ENCODE assay signal across 23 cellular contexts in the genomic region with DNA sequence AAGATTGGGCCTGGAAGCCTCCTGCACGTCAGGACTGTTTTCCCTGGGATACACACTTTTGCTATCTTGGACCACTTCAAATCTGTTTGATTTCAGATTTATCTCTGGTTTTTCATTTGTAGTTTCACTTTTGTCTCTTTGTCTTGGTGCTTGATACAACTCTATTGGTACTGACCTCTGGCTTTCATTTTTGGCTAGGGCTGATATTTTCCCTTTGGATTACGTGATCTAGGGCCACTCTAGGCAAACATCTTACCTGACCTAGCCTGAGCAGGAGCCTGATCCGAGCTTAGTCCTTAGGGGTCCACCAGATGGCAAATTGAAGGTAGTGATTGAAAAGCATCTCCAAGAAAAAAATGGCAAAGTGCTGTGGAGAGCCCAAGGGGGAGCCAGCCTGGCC.
"Had no signal": no experiment of that assay in that cellular context is flagged by ENCODE, and none has a peak within 500 bp of the region (broad histone marks: within the 10 kb centered on the region; RNA-seq: fewer than 3 reads in every experiment).

No MANE protein-coding gene starts in this region.

- H3K27me3 ChIP-seq: colonic mucosa, esophagus muscularis mucosa, spleen, testis, tibial artery had no signal

- H3K9me3 ChIP-seq: colonic mucosa, psoas muscle, testis had no signal

- H3K36me3 ChIP-seq: colonic mucosa, esophagus muscularis mucosa, spleen, tibial artery had no signal

- DNase-seq: colonic mucosa; effector CD8-positive, alpha-beta T cell; endodermal cell; hypothalamus; immature natural killer cell; islet precursor cell; kidney glomerular epithelial cell; mesendoderm; midbrain; naive thymus-derived CD4-positive, alpha-beta T cell; nucleus accumbens; psoas muscle; right cardiac atrium; spleen; stimulated activated CD4-positive, alpha-beta T cell treated with anti-CD3 and anti-CD28 coated beads, Interleukin-4, amount 100 ng/mL, for 4 hours; stimulated activated naive CD8-positive, alpha-beta T cell treated with anti-CD3 and anti-CD28 coated beads, Interleukin-15, Interleukin-2, amounts not matched to agents 100 U/mL and 50 U/mL, for 24 hours; substantia nigra; testis; tibial artery had no signal

- H3K4me3 ChIP-seq: colonic mucosa, esophagus muscularis mucosa, psoas muscle, skin epidermis, spleen, testis, tibial artery had no signal

- H3K27ac ChIP-seq: colonic mucosa, epithelial cell of prostate, esophagus muscularis mucosa, psoas muscle, skin epidermis, spleen, testis, tibial artery had no signal

- H3K4me1 ChIP-seq: colonic mucosa, psoas muscle, spleen, testis had no signal

- ATAC-seq: naive thymus-derived CD4-positive, alpha-beta T cell; psoas muscle; right cardiac atrium; stimulated activated memory B cell treated with anti-CD40 and anti-IgM and Interleukin-4, amounts not matched to agents 10 μg/mL and 1 μg/mL and 100 μg/mL, for 72 hours; stimulated activated naive CD8-positive, alpha-beta T cell treated with anti-CD3 and anti-CD28 coated beads, Interleukin-15, Interleukin-2, amounts not matched to agents 100 U/mL and 50 U/mL, for 24 hours had no signal
